8 cellular contexts compared by ENCODE assay signal in genomic region chr6:27672113-27672799, GRCh38.
DNase-seq lines count a peak whose midpoint lies in the region; ATAC-seq and TF ChIP-seq lines count a peak whose summit lies in the region.

No MANE protein-coding gene starts in this region.

- peak; percentile 52 for ATAC-seq in GM19467 (IDR thresholded peaks at IDR 0.05; ENCODE audit: unreplicated experiment)
- peak; percentile 41 for ATAC-seq in HG03565 (IDR thresholded peaks at IDR 0.05; ENCODE audit: unreplicated experiment)
- ATAC-seq in GM19397 (IDR thresholded peaks at IDR 0.05; ENCODE audit: unreplicated experiment) = no peak

- H3K36me3 Mint-ChIP-seq in endodermal cell (ENCODE audit: low read depth) = no peaks in the 10 kb centered on the region
- H3K36me3 Mint-ChIP-seq in osteocyte (ENCODE audit: unreplicated experiment) = no peaks in the 10 kb centered on the region

- WGBS in endodermal cell (ENCODE audit: insufficient coverage in 1 of 2, insufficient read length in 1 of 2), 2 experiments = 0 to 7% methylated on average over 7 to 28 of the region's 28 CpGs

- H3K36me3 ChIP-seq in ES-I3 (ENCODE audit: insufficient read depth, low read length) = no peaks in the 10 kb centered on the region
- H3K36me3 ChIP-seq in endodermal cell (ENCODE audit: control insufficient read depth, insufficient read depth, low read length) = no peaks in the 10 kb centered on the region

- H3K27me3 ChIP-seq in endodermal cell (ENCODE audit: control insufficient read depth, insufficient read depth, low read length, poor library complexity, severe bottlenecking) = peaks cover 43% of the 10 kb centered on the region

- H3K4me1 ChIP-seq in ES-I3 (ENCODE audit: insufficient read depth, low read length) = no peaks in the 10 kb centered on the region
- H3K4me1 ChIP-seq in endodermal cell (ENCODE audit: control insufficient read depth, insufficient read depth, low read length) = peaks cover 4% of the 10 kb centered on the region

- no peak for TF ChIP-seq CTCF in endodermal cell (conservative IDR thresholded peaks at IDR 0.05)
- no peak for TF ChIP-seq CTCF in osteocyte (IDR thresholded peaks at IDR 0.05)

- H3K9ac ChIP-seq in ES-I3 (ENCODE audit: low read depth, low read length) = peak overlapping the region; percentile 53; the same call in 1 of the 2 replicates
- H3K9ac ChIP-seq in endodermal cell (ENCODE audit: extremely low read depth, low read length, poor library complexity, severe bottlenecking) = peak overlapping the region; percentile 42

- peak; percentile 92 for DNase-seq in RPMI8226
- DNase-seq in endodermal cell = peak; percentile 92
- no peak for DNase-seq in osteocyte (ENCODE audit: extremely low spot score, unreplicated experiment)
- no peak for DNase-seq in NCI-H2196 treated with DMSO at 0.1 percent for 48 hours (lab: John Stamatoyannopoulos, UW; ENCODE audit: unreplicated experiment)

- H3K4me3 ChIP-seq in endodermal cell (ENCODE audit: low read length) = peak overlapping the region; percentile 88

- peak overlapping the region; percentile 68 for H3K4me3 Mint-ChIP-seq in endodermal cell
- peak overlapping the region; percentile 63 for H3K4me3 Mint-ChIP-seq in osteocyte (ENCODE audit: unreplicated experiment)

- H3K27me3 Mint-ChIP-seq in endodermal cell (ENCODE audit: insufficient read depth) (peaks cover 50% of the 10 kb centered on the region), osteocyte (ENCODE audit: unreplicated experiment) (peaks cover 70% of the 10 kb centered on the region)

- H3K9me3 Mint-ChIP-seq in endodermal cell (no peaks in the 10 kb centered on the region), osteocyte (ENCODE audit: unreplicated experiment) (no peaks in the 10 kb centered on the region)

- H3K4me1 Mint-ChIP-seq in endodermal cell = peaks cover 7% of the 10 kb centered on the region
- peaks cover 51% of the 10 kb centered on the region for H3K4me1 Mint-ChIP-seq in osteocyte (ENCODE audit: unreplicated experiment)

- H3K27ac Mint-ChIP-seq in endodermal cell = peak overlapping the region; percentile 67
- H3K27ac Mint-ChIP-seq in osteocyte (ENCODE audit: unreplicated experiment) = peak overlapping the region; percentile 21

- no peak overlapping the region for H3K27ac ChIP-seq in endodermal cell (ENCODE audit: low read depth, low read length)

- H3K9me3 ChIP-seq in ES-I3 (ENCODE audit: control insufficient read depth, insufficient read depth, low read length) = no peaks in the 10 kb centered on the region
- H3K9me3 ChIP-seq in endodermal cell (ENCODE audit: control insufficient read depth, low read length) = no peaks in the 10 kb centered on the region

Comparison
In these comparisons a context has a peak if more than half of its experiments do, and no peak if none do; other contexts are left out.
1. DNase-seq: peak in RPMI8226 (single experiment) and endodermal cell (single experiment); none in osteocyte (single experiment) and NCI-H2196 treated with DMSO at 0.1 percent for 48 hours (single experiment).